8 cellular contexts compared by ENCODE assay signal in the genomic region with DNA sequence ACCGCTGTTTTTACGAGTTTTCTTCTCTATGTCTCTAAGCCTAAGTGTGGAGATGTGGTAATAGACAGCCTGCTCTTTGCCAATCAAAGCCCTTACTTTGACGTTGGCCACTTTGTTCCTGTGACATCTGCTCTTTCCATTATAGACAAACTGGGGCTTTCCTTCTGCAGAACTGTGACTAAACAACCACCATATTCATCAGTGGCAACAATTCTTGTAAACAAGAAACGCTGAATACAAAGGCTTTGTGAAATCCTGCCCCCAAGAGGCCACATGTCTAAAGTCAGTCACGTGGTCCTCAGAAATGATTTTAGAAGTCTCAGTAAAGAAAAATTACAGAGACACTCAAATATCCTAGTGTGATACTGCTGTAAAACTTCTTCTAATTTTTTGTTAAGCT. TPM values are rescaled to one million over a fixed set of nuclear protein-coding genes. Genes with fewer than 3 reads are reported as not detected.
A peak's percentile ranks its signal among the peaks of the same experiment; 100 is the strongest.
DNase-seq lines count a peak whose midpoint lies in the region; ATAC-seq and TF ChIP-seq lines count a peak whose summit lies in the region.

No MANE protein-coding gene starts in this region.

- no peaks in the 10 kb centered on the region for H3K27me3 Mint-ChIP-seq in endothelial cell (ENCODE audit: unreplicated experiment)
- peaks cover 9 to 15% of the 10 kb centered on the region in 2 donors for H3K27me3 Mint-ChIP-seq in natural killer cell (ENCODE audit: low read depth in 2 of 2)

- peak; percentile 9 to 29 for DNase-seq in NCI-H446 (lab: John Stamatoyannopoulos, UW)
- no peak for DNase-seq in NCI-H446 treated with DMSO at 0.1 percent for 48 hours (lab: John Stamatoyannopoulos, UW)
- peak; percentile 94 for DNase-seq in SK-MEL-5 (ENCODE audit: low read depth, low spot score)
- peak; percentile 19 for DNase-seq in endothelial cell (ENCODE audit: low spot score)
- no peak for DNase-seq in natural killer cell
- no peak for DNase-seq in NCI-H1436 treated with DMSO at 0.1 percent for 48 hours (lab: John Stamatoyannopoulos, UW)

- H3K36me3 Mint-ChIP-seq in endothelial cell (ENCODE audit: low read depth, unreplicated experiment) (no peaks in the 10 kb centered on the region), natural killer cell (no peaks in the 10 kb centered on the region)

- peak; percentile 58 for TF ChIP-seq CTCF in endothelial cell (IDR thresholded peaks at IDR 0.05; ENCODE audit: unreplicated experiment)
- TF ChIP-seq CTCF in natural killer cell (IDR thresholded peaks at IDR 0.05): no peak

- in situ Hi-C loops in SK-MEL-5 (cut with HindIII; ENCODE audit: low pct_unique_long_range_greater_than_20kb, low sequenced_read_pairs): no loop called here

- H3K4me1 Mint-ChIP-seq in endothelial cell (ENCODE audit: unreplicated experiment): peaks cover 11% of the 10 kb centered on the region
- peaks cover 0 to 6% of the 10 kb centered on the region in 2 donors for H3K4me1 Mint-ChIP-seq in natural killer cell

- H3K4me3 Mint-ChIP-seq in endothelial cell (ENCODE audit: unreplicated experiment): no peak overlapping the region
- H3K4me3 Mint-ChIP-seq in natural killer cell: no peak overlapping the region

- H3K27ac Mint-ChIP-seq in endothelial cell (ENCODE audit: unreplicated experiment): no peak overlapping the region
- H3K27ac Mint-ChIP-seq in natural killer cell: peak overlapping the region in 1 of 2 donors; percentile 19

- ATAC-seq in GM19452 (IDR thresholded peaks at IDR 0.05; ENCODE audit: unreplicated experiment) (peak; percentile 65), HG03521 (IDR thresholded peaks at IDR 0.05; ENCODE audit: unreplicated experiment) (peak; percentile 72), natural killer cell (peak; percentile 72 to 90 (median 73))

- intact Hi-C loops in natural killer cell (cut with micrococcal nuclease): loop anchor here (10.0 kb wide), 2 partner anchors 208 to 548 kb away; no protein-coding TSS in a partner anchor

- H3K9me3 Mint-ChIP-seq in endothelial cell (ENCODE audit: unreplicated experiment) (no peaks in the 10 kb centered on the region), natural killer cell (no peaks in the 10 kb centered on the region)

RNA-seq across cellular contexts. Expression of a gene that starts 59.6 kb away (rescaled TPM):
- 240 and 252 TPM in 2 replicates for total RNA-seq in SK-MEL-5 (2014; rRNA removed; shearing (Covaris generic))
- 93.9 and 118 TPM in 2 replicates for polyA plus RNA-seq in SK-MEL-5 (2015; cell fraction: cytosol; rRNA removed)
- 55.8 and 75.5 TPM in 2 replicates for polyA plus RNA-seq in SK-MEL-5 (2015; cell fraction: nucleus; rRNA removed)
- 195 TPM for total RNA-seq in endothelial cell (ENCODE audit: unreplicated experiment)
- total RNA-seq in natural killer cell: 100 to 1,000 TPM in 2 of 3 donors, 10 to 100 TPM in 1; 97.0 to 135 (median 131) TPM

Comparison
In these comparisons a context has a peak if more than half of its experiments do, and no peak if none do; other contexts are left out.
1. DNase-seq: peak in NCI-H446 (2 of 2), SK-MEL-5 (single experiment) and endothelial cell (single experiment); none in NCI-H446 treated with DMSO at 0.1 percent for 48 hours (single experiment), natural killer cell (single experiment) and NCI-H1436 treated with DMSO at 0.1 percent for 48 hours (single experiment).
2. Peak in every context shown above with its lines, with median percentiles within 50 percentile points of each other: ATAC-seq.